ENCODE assay signal across 20 cellular contexts in the genomic region with DNA sequence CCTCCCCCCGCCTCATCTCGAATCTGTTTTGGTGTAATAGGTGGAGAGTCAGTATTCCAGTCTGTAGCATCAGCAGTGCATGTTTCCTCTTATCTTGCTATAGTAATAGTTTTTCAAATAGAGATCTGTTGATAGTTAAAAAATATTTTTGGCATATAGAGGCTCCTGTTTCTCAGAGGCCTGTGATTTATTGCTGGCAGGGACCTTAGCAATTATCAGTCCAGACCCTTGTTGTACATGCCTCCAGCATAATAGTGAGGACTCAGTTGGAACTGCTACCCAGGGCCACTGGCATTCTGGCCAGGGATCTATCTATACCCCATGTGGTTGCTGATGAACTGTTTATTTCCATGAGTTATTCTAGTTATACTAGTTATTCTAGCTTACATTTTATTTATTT. TPM values are rescaled to one million over a fixed set of nuclear protein-coding genes. Genes with fewer than 3 reads are reported as not detected.
A peak's percentile ranks its signal among the peaks of the same experiment; 100 is the strongest.
DNase-seq lines count a peak whose midpoint lies in the region; ATAC-seq and TF ChIP-seq lines count a peak whose summit lies in the region.
"Had no signal": no experiment of that assay in that cellular context is flagged by ENCODE, and none has a peak within 500 bp of the region (broad histone marks: within the 10 kb centered on the region; RNA-seq: fewer than 3 reads in every experiment).

No MANE protein-coding gene starts in this region.

- H3K27ac ChIP-seq in substantia nigra (ENCODE audit: low read depth, low read length, poor library complexity, severe bottlenecking): no peak overlapping the region

- TF ChIP-seq CTCF in LNCaP clone FGC (IDR thresholded peaks at IDR 0.05; ENCODE audit: control insufficient read depth, extremely low read depth, insufficient read depth): no peak

- peak overlapping the region; percentile 14; the same call in 1 of the 2 replicates for H3K4me3 ChIP-seq in LNCaP clone FGC (ENCODE audit: low read depth, low read length)
- H3K4me3 ChIP-seq: MG63 had no signal

- DNase-seq in left ventricle myocardium superior (no peak), Right ventricle myocardium superior (no peak), LNCaP clone FGC (ENCODE audit: low read depth) (no peak), left lobe of liver (ENCODE audit: low spot score) (no peak), SK-N-DZ (ENCODE audit: low spot score) (no peak), substantia nigra (lab: John Stamatoyannopoulos, UW) (no peak)
- no peak for DNase-seq in stimulated activated CD8-positive, alpha-beta memory T cell treated with anti-CD3 and anti-CD28 coated beads, Interleukin-4, amount 100 ng/mL, for 48 hours
- DNase-seq: CD4-positive, CD25-positive, alpha-beta regulatory T cell; COR-L47; GF-D8; H7; IMR-90; MG63; NCI-H1092 treated with DMSO at 0.1 percent for 48 hours; NCI-H146; NCI-H2029 treated with DMSO at 0.1 percent for 48 hours; NCI-H2171 treated with DMSO at 0.1 percent for 48 hours; NCI-H748 treated with DMSO at 0.1 percent for 48 hours; OCI-M1; SIG-M5 had no signal

- intact Hi-C loops in left ventricle myocardium superior (cut with micrococcal nuclease) (loop anchor here (10.0 kb wide), 1 partner anchor 182 kb away; no protein-coding TSS in a partner anchor), Right ventricle myocardium superior (cut with DNase I) (loop anchor here (10.0 kb wide), 1 partner anchor 192 kb away; no protein-coding TSS in a partner anchor)

- peak; percentile 70 for ATAC-seq in left ventricle myocardium superior
- ATAC-seq in Right ventricle myocardium superior (ENCODE audit: poor library complexity): no peak
- peak; percentile 33 for ATAC-seq in left lobe of liver

RNA-seq across cellular contexts. Expression of a gene that starts 52.6 kb away (rescaled TPM):
- total RNA-seq in left ventricle myocardium superior (52.0 TPM), Right ventricle myocardium superior (41.1 TPM), left lobe of liver (25.2 TPM)
- polyA plus RNA-seq in SK-N-DZ (2014; cell fraction: cytosol; rRNA removed): 27.1 and 32.5 TPM in 2 replicates
- polyA plus RNA-seq in SK-N-DZ (2014; cell fraction: nucleus; rRNA removed): 30.9 and 33.0 TPM in 2 replicates
